Comparison of ENCODE assay signal across 10 cellular contexts in the genomic region with DNA sequence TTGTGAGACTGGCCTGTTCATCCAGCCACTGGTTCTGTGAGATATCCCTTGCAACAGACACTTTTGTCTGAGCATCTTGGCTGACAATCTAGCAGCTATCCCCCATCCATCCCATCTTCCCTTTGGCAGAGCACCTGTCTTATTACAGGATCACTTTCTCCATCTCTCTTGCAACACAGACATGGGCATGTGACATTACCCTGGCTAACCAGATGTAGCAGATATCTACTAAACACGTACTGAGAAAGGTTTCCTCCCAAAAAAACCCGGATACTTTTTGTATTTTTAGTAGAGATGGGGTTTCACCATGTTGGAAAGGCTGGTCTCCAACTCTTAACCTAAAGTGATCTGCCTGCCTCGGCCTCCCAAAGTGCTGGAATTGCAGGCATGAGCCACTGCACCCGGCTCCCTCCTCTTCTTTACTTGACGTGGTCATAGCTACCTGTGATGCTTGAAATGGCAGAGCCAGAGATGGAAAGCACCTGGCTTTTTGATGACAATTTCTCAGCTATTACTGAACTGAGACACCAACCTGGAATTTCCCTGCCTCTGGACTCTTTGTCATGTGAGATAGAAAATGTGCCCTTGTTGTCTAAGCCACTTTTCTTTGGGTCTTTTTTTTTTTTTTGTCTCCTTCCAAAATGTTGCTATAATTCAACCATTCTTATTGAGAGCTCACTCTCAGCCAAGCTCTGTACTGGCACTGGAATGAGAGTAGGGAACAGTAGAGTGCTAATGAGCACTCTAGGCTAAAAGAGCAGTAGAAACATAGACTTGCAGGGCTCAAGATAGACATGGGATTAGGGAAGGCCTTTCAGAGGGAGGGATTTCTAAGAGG. TPM values are rescaled to one million over a fixed set of nuclear protein-coding genes. Genes with fewer than 3 reads are reported as not detected.
DNase-seq lines count a peak whose midpoint lies in the region; ATAC-seq, FAIRE-seq and TF ChIP-seq lines count a peak whose summit lies in the region.
"Had no signal": no experiment of that assay in that cellular context is flagged by ENCODE, and none has a peak within 500 bp of the region (broad histone marks: within the 10 kb centered on the region; RNA-seq: fewer than 3 reads in every experiment).

No MANE protein-coding gene starts in this region.

- H3K4me2 ChIP-seq in OCI-LY7 (ENCODE audit: low read length) (peak overlapping the region; percentile 58), GM12878 (ENCODE audit: control insufficient read depth, insufficient read depth) (peak overlapping the region; percentile 93)

- POLR2A ChIA-PET in OCI-LY7 (lab: Charles Lee) (interaction anchor here (0.6 to 3.9 kb wide), 8 partner anchors 9 to 105 kb away, joined by 3 to 42 read pairs (median 6); no protein-coding TSS in a partner anchor), GM12878 (lab: Charles Lee) (interaction anchor here (0.6 to 10.9 kb wide), 14 partner anchors 11 to 124 kb away, joined by 3 to 247 read pairs (median 4); no protein-coding TSS in a partner anchor)

- SMC1A ChIA-PET in GM12878 (lab: Charles Lee; ENCODE audit: uncharacterized antibody, unreplicated experiment), result interaction anchor here (0.7 to 8.2 kb wide), 15 partner anchors 10 to 239 kb away, joined by 3 to 213 read pairs (median 5); no protein-coding TSS in a partner anchor

- no TSS peak for BruUV-seq in OCI-LY7 (replicated peaks; lab: Mats Ljungman, UMichigan)
- TSS peak; percentile 64 for BruUV-seq in GM12878 (replicated peaks; lab: Mats Ljungman, UMichigan)

- TF ChIP-seq POLR2A in GM12878 (IDR thresholded peaks at IDR 0.05; ENCODE audit: low read depth, low read length), result peak; percentile 61

- TF ChIP-seq EP300 in GM12878 (IDR thresholded peaks at IDR 0.05; ENCODE audit: borderline replicate concordance in 1 of 2, control insufficient read depth in 1 of 2, low read depth in 2 of 2, low read length in 2 of 2), result peak; percentile 77 to 95

- H2AFZ ChIP-seq in OCI-LY7 (ENCODE audit: low read length) (no peak overlapping the region), GM12878 (ENCODE audit: control insufficient read depth, low read depth, low read length) (no peak overlapping the region)

- H3K79me2 ChIP-seq in OCI-LY7 (ENCODE audit: insufficient read depth, low read depth, low read length) (peaks cover 100% of the 10 kb centered on the region), GM12878 (ENCODE audit: control insufficient read depth, insufficient read depth, low read length) (peaks cover 98% of the 10 kb centered on the region)

- ATAC-seq in GM21423 (IDR thresholded peaks at IDR 0.05; ENCODE audit: unreplicated experiment), result peak; percentile 38
- ATAC-seq in GM12878, result peak; percentile 59
- ATAC-seq in left ventricle myocardium superior, result no peak
- ATAC-seq: foreskin keratinocyte had no signal

- H4K20me1 ChIP-seq in OCI-LY7 (ENCODE audit: insufficient read depth, low read length), result peaks cover 15% of the 10 kb centered on the region; the same call in 1 of the 2 replicates
- peaks cover 2% of the 10 kb centered on the region; the same call in 1 of the 2 replicates for H4K20me1 ChIP-seq in GM12878 (ENCODE audit: control insufficient read depth, insufficient read depth)

- TF ChIP-seq RAD21 in GM12878 (IDR thresholded peaks at IDR 0.05; ENCODE audit: insufficient read depth, low read depth, low read length), result no peak

- H3K36me3 ChIP-seq in OCI-LY7 (ENCODE audit: insufficient read depth, low read length) (peaks cover 55% of the 10 kb centered on the region), GM12878 (ENCODE audit: control insufficient read depth in 2 of 2, insufficient read depth in 2 of 2, low read length in 1 of 2) (peaks cover 2 to 16% of the 10 kb centered on the region in 2 experiments), ascending aorta (no peaks in the 10 kb centered on the region)
- H3K36me3 ChIP-seq: adrenal gland, pancreas had no signal

- under 1% methylated on average over 5 of the region's 5 CpGs for WGBS in GM12878 (ENCODE audit: insufficient coverage, insufficient replicate concordance, low lambda C conversion rate, missing lambda C conversion rate)

- H3K4me1 ChIP-seq in OCI-LY7 (ENCODE audit: insufficient read depth, low read length, poor library complexity, severe bottlenecking) (peaks cover 56% of the 10 kb centered on the region), GM12878 (ENCODE audit: control insufficient read depth, insufficient read depth, low read length) (peaks cover 77% of the 10 kb centered on the region), ascending aorta (peaks cover 0 to 5% of the 10 kb centered on the region in 2 donors)
- H3K4me1 ChIP-seq: adrenal gland, foreskin keratinocyte, pancreas had no signal

- TF ChIP-seq CTCF in OCI-LY7 (conservative IDR thresholded peaks at IDR 0.05; ENCODE audit: low read length) (no peak), GM12878 (IDR thresholded peaks at IDR 0.05 in 2 of 3, conservative IDR thresholded peaks at IDR 0.05 in 1 of 3; ENCODE audit: control insufficient read depth in 2 of 3, extremely low read depth in 1 of 3, insufficient read depth in 1 of 3, low read depth in 3 of 3, low read length in 3 of 3) (no peak), ascending aorta (IDR thresholded peaks at IDR 0.05) (no peak)

- FAIRE-seq in GM12878 (lab: Jason Lieb, UNC), result no peak
- FAIRE-seq: pancreas had no signal

- H3K9ac ChIP-seq in GM12878 (ENCODE audit: control insufficient read depth, insufficient read depth, low read length), result peak overlapping the region; percentile 72

- DNase-seq in OCI-LY7 (ENCODE audit: low spot score) (no peak), GM12878 (ENCODE audit: low read depth, low spot score) (no peak), ascending aorta (ENCODE audit: low spot score in 2 of 2) (no peak), left ventricle myocardium superior (no peak), germinal center (ENCODE audit: low spot score) (no peak)
- peak; percentile 52 for DNase-seq in stimulated activated naive CD4-positive, alpha-beta T cell treated with Interleukin-2 at 50 U/mL for 16 hours (lab: John Stamatoyannopoulos, UW)
- DNase-seq: foreskin keratinocyte, pancreas had no signal

- in situ Hi-C loops in GM12878 (cut with MboI), result no loop called here

- CTCF ChIA-PET in OCI-LY7 (lab: Charles Lee; ENCODE audit: unreplicated experiment) (no interaction called here), GM12878 (lab: Yijun Ruan, JAX) (interaction anchor here (0.7 to 2.5 kb wide), 7 partner anchors 12 to 29 kb away, joined by 3 to 8 read pairs (median 5); no protein-coding TSS in a partner anchor)

- no peaks in the 10 kb centered on the region for H3K27me3 ChIP-seq in GM12878 (replicated peaks in 1 of 2; ENCODE audit: control insufficient read depth in 2 of 2, insufficient read depth in 2 of 2, low read length in 1 of 2)
- H3K27me3 ChIP-seq in ascending aorta, result no peaks in the 10 kb centered on the region
- H3K27me3 ChIP-seq: adrenal gland, foreskin keratinocyte, pancreas had no signal

- H3K9me3 ChIP-seq in OCI-LY7 (ENCODE audit: low read length), result peaks cover 17% of the 10 kb centered on the region; the same call in 1 of the 2 replicates
- peaks cover 2% of the 10 kb centered on the region; the same call in 1 of the 3 replicates for H3K9me3 ChIP-seq in GM12878 (replicated peaks; ENCODE audit: control insufficient read depth, insufficient read depth, low read length)
- H3K9me3 ChIP-seq in ascending aorta, result no peaks in the 10 kb centered on the region
- H3K9me3 ChIP-seq: adrenal gland, pancreas had no signal

- no peaks in the 10 kb centered on the region for H3K9me2 ChIP-seq in OCI-LY7 (ENCODE audit: insufficient read depth, low read length)

- RAD21 ChIA-PET in GM12878 (lab: Charles Lee; ENCODE audit: unreplicated experiment), result interaction anchor here (0.7 to 8.7 kb wide), 16 partner anchors 8 to 125 kb away, joined by 3 to 172 read pairs (median 6); partner anchors contain the start of gene GPR107

- intact Hi-C loops in OCI-LY7 (cut with micrococcal nuclease; ENCODE audit: unreplicated experiment) (no loop called here), GM12878 (cut with micrococcal nuclease; ENCODE audit: unreplicated experiment) (no loop called here), ascending aorta (cut with DNase I) (no loop called here), left ventricle myocardium superior (cut with micrococcal nuclease) (no loop called here)

- H3K4me3 ChIP-seq in OCI-LY7 (ENCODE audit: low read depth, low read length, poor library complexity, severe bottlenecking) (no peak overlapping the region), GM12878 (peak overlapping the region; percentile 42; the same call in 1 of the 2 replicates), ascending aorta (no peak overlapping the region)
- H3K4me3 ChIP-seq: adrenal gland, pancreas had no signal

- peak overlapping the region; percentile 54 for H3K27ac ChIP-seq in OCI-LY7 (ENCODE audit: low read depth, low read length, poor library complexity, severe bottlenecking)
- peak overlapping the region; percentile 99 for H3K27ac ChIP-seq in GM12878 (ENCODE audit: control insufficient read depth, insufficient read depth)
- H3K27ac ChIP-seq in ascending aorta, result peak overlapping the region in 1 of 2 donors; percentile 11
- H3K27ac ChIP-seq: adrenal gland, foreskin keratinocyte had no signal

RNA-seq across cellular contexts. Expression of gene FNBP1, which starts 32.6 kb away (rescaled TPM):
- 93.3 and 117 TPM in 2 replicates for total RNA-seq in OCI-LY7 (2014; rRNA removed; shearing (Covaris generic))
- total RNA-seq in OCI-LY7 (2022), result 164 and 168 TPM in 2 replicates
- 1,139 and 1,239 TPM in 2 replicates for total RNA-seq in GM12878 (2013; cell fraction: nucleolus; rRNA removed)
- total RNA-seq in GM12878 (2014; rRNA removed), result 167 and 204 TPM in 2 replicates
- total RNA-seq in GM12878 (2014; rRNA removed; fragmentation: Illumina TruSeq; extraction: Trizol), result 277 and 283 TPM in 2 replicates
- total RNA-seq in GM12878 (2021), result 353 and 356 TPM in 2 replicates
- polyA plus RNA-seq in GM12878 (2011; ENCODE audit: low read depth), result 193 TPM
- 188 and 268 TPM in 2 replicates for polyA plus RNA-seq in GM12878 (2011; rRNA removed)
- polyA plus RNA-seq in GM12878 (2011; cell fraction: cytosol; rRNA removed), result 82.5 and 118 TPM in 2 replicates
- polyA plus RNA-seq in GM12878 (2011; cell fraction: nucleus; rRNA removed), result 111 and 142 TPM in 2 replicates
- polyA plus RNA-seq in GM12878 (2012), result 288 and 297 TPM in 2 replicates
- 258 and 290 TPM in 2 replicates for polyA plus RNA-seq in GM12878 (2014; fragmentation: Illumina TruSeq; extraction: Trizol)
- 10 to 100 TPM; 64.5 to 80.5 TPM for polyA plus RNA-seq in GM12878 (2014; fragmentation: Nextera tagmentation; extraction: Ambion mirVana)
- 180 and 208 TPM in 2 replicates for polyA plus RNA-seq in GM12878 (2014; rRNA removed)
- polyA plus RNA-seq in GM12878 (2016; fragmentation: Nextera tagmentation; extraction: Ambion mirVana), result 100 to 1,000 TPM; 165 to 170 TPM
- 163 and 327 TPM in 2 replicates for polyA minus RNA-seq in GM12878 (2011; rRNA and poly(A)+ RNA removed)
- 124 and 136 TPM in 2 replicates for polyA minus RNA-seq in GM12878 (2011; cell fraction: cytosol; rRNA and poly(A)+ RNA removed)
- 73.0 and 135 TPM in 2 replicates for polyA minus RNA-seq in GM12878 (2011; cell fraction: nucleus; rRNA and poly(A)+ RNA removed)
- 87.2 TPM for total RNA-seq in ascending aorta
- total RNA-seq in left ventricle myocardium superior, result 23.7 TPM

RNA-seq across cellular contexts. Expression of gene GPR107, which starts 43.3 kb away (rescaled TPM):
- total RNA-seq in OCI-LY7 (2014; rRNA removed; shearing (Covaris generic)), result 8.7 and 10.4 TPM in 2 replicates
- 24.3 and 28.8 TPM in 2 replicates for total RNA-seq in OCI-LY7 (2022)
- 50.0 and 61.3 TPM in 2 replicates for total RNA-seq in GM12878 (2013; cell fraction: nucleolus; rRNA removed)
- 10.1 and 10.3 TPM in 2 replicates for total RNA-seq in GM12878 (2014; rRNA removed)
- total RNA-seq in GM12878 (2014; rRNA removed; fragmentation: Illumina TruSeq; extraction: Trizol), result 9.9 and 10.0 TPM in 2 replicates
- 14.9 and 16.6 TPM in 2 replicates for total RNA-seq in GM12878 (2021)
- 10.6 TPM for polyA plus RNA-seq in GM12878 (2011; ENCODE audit: low read depth)
- 21.4 and 23.2 TPM in 2 replicates for polyA plus RNA-seq in GM12878 (2011; rRNA removed)
- 11.0 and 12.5 TPM in 2 replicates for polyA plus RNA-seq in GM12878 (2011; cell fraction: cytosol; rRNA removed)
- 19.9 and 23.2 TPM in 2 replicates for polyA plus RNA-seq in GM12878 (2011; cell fraction: nucleus; rRNA removed)
- 14.5 and 22.9 TPM in 2 replicates for polyA plus RNA-seq in GM12878 (2012)
- 13.2 and 14.0 TPM in 2 replicates for polyA plus RNA-seq in GM12878 (2014; fragmentation: Illumina TruSeq; extraction: Trizol)
- polyA plus RNA-seq in GM12878 (2014; fragmentation: Nextera tagmentation; extraction: Ambion mirVana), result 1 to 10 TPM; 2.7 to 2.9 TPM
- polyA plus RNA-seq in GM12878 (2014; rRNA removed), result 10.0 and 11.2 TPM in 2 replicates
- polyA plus RNA-seq in GM12878 (2016; fragmentation: Nextera tagmentation; extraction: Ambion mirVana), result 10 to 100 TPM in 1 of 2 experiments, 1 to 10 TPM in 1; 6.3 to 10.9 TPM
- 22.1 and 23.7 TPM in 2 replicates for polyA minus RNA-seq in GM12878 (2011; rRNA and poly(A)+ RNA removed)
- polyA minus RNA-seq in GM12878 (2011; cell fraction: cytosol; rRNA and poly(A)+ RNA removed), result 7.4 and 18.3 TPM in 2 replicates
- polyA minus RNA-seq in GM12878 (2011; cell fraction: nucleus; rRNA and poly(A)+ RNA removed), result 10.5 and 20.3 TPM in 2 replicates
- total RNA-seq in ascending aorta, result 37.4 TPM
- total RNA-seq in left ventricle myocardium superior, result 21.1 TPM
